In the genomic region with DNA sequence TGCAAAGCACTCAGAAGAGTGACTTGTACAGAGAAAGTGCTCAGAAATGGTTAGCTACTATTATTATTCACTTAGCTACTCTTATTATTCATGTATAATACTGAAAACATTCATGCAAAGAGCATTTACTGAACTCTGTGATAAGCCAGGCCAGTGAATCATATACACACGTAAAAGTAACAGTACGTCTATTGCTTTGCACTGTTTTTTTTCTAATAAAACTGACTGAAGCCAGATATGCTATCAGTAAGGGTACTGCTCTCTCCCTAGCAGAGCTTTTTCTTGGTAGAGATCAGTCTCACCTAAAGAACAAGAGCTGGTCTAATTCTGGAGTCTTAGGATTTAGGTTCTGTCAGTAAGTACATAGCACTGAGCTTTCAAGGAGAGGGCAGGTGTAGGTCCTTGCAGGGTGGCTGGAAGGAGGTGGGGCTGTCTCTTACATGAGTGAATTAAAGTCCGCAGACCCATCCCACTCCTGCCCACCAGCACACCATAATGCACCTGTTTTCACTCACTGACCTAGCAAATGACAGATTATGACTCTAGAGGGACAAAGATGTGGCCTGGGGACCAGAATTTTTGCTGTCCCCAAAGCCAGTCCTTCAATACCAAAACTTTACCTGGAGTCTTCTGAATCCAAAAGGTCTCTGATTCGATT, we compare ENCODE assay signal across 10 cellular contexts.
DNase-seq lines count a peak whose midpoint lies in the region; FAIRE-seq and TF ChIP-seq lines count a peak whose summit lies in the region.
"Had no signal": no experiment of that assay in that cellular context is flagged by ENCODE, and none has a peak within 500 bp of the region (broad histone marks: within the 10 kb centered on the region; RNA-seq: fewer than 3 reads in every experiment).

No MANE protein-coding gene starts in this region.

- 80% methylated on average over 4 of the region's 4 CpGs for WGBS in testis, 2 donors

- H4K20me1 ChIP-seq in keratinocyte (ENCODE audit: control insufficient read depth, extremely low read depth, insufficient read depth, low read length), result no peaks in the 10 kb centered on the region

- H3K27me3 ChIP-seq in keratinocyte (ENCODE audit: control insufficient read depth, extremely low read depth, insufficient read depth, low read length), result no peaks in the 10 kb centered on the region
- no peaks in the 10 kb centered on the region for H3K27me3 ChIP-seq in testis
- no peaks in the 10 kb centered on the region for H3K27me3 ChIP-seq in WERI-Rb-1 (ENCODE audit: insufficient read depth, low read depth, severe bottlenecking)

- peak; percentile 71 for DNase-seq in activated CD4-positive, alpha-beta T cell treated with anti-CD3 and anti-CD28 coated beads, Interleukin-2, amount 10 ng/mL, durations not matched to agents 24 days and 14 days
- no peak for DNase-seq in activated CD4-positive, alpha-beta T cell treated with anti-CD3 and anti-CD28 coated beads for 1 hour
- no peak for DNase-seq in keratinocyte (ENCODE audit: low read depth, low spot score)
- DNase-seq in testis, result no peak
- DNase-seq in WERI-Rb-1, result no peak
- no peak for DNase-seq in EL
- no peak for DNase-seq in activated CD4-positive, alpha-beta T cell treated with anti-CD3 and anti-CD28 coated beads for 4 hours
- DNase-seq: NCI-H748 treated with DMSO at 0.1 percent for 48 hours had no signal

- no peak for FAIRE-seq in keratinocyte (lab: Jason Lieb, UNC)

- intact Hi-C loops in activated CD4-positive, alpha-beta T cell treated with anti-CD3 and anti-CD28 coated beads, Interleukin-2, amount 10 ng/mL, durations not matched to agents 24 days and 14 days (cut with micrococcal nuclease), result loop anchor here (1.0 to 10.0 kb wide), 4 partner anchors 104 to 763 kb away; no protein-coding TSS in a partner anchor
- intact Hi-C loops in testis (cut with DNase I; ENCODE audit: low total_unique reads), result no loop called here

- H3K4me3 ChIP-seq in keratinocyte (ENCODE audit: control insufficient read depth in 2 of 3, extremely low read depth in 1 of 3, insufficient read depth in 2 of 3, low read depth in 1 of 3, low read length in 3 of 3) (no peak overlapping the region), testis (no peak overlapping the region), WERI-Rb-1 (ENCODE audit: low read depth, low read length) (no peak overlapping the region)

- H3K9me3 Mint-ChIP-seq in activated CD4-positive, alpha-beta T cell treated with anti-CD3 and anti-CD28 coated beads, Interleukin-2, amount 10 ng/mL, durations not matched to agents 24 days and 14 days, result peaks cover 3% of the 10 kb centered on the region

- H3K4me1 ChIP-seq in keratinocyte (ENCODE audit: control insufficient read depth, extremely low read depth, insufficient read depth, low read length) (peaks cover 86% of the 10 kb centered on the region), testis (peaks cover 34% of the 10 kb centered on the region)

- no peaks in the 10 kb centered on the region for H3K9me1 ChIP-seq in keratinocyte (ENCODE audit: control insufficient read depth, extremely low read depth, insufficient read depth, low read length)

- H3K9me3 ChIP-seq in keratinocyte (ENCODE audit: control insufficient read depth, low read depth, low read length) (no peaks in the 10 kb centered on the region), testis (no peaks in the 10 kb centered on the region), WERI-Rb-1 (ENCODE audit: severe bottlenecking) (no peaks in the 10 kb centered on the region)

- peaks cover 45% of the 10 kb centered on the region for H3K36me3 Mint-ChIP-seq in activated CD4-positive, alpha-beta T cell treated with anti-CD3 and anti-CD28 coated beads, Interleukin-2, amount 10 ng/mL, durations not matched to agents 24 days and 14 days (ENCODE audit: low read depth)

- no peak overlapping the region for H3K9ac ChIP-seq in keratinocyte (ENCODE audit: control insufficient read depth, extremely low read depth, insufficient read depth, low read length)
- H3K9ac ChIP-seq: parathyroid adenoma had no signal

- peaks cover 76% of the 10 kb centered on the region for H3K4me1 Mint-ChIP-seq in activated CD4-positive, alpha-beta T cell treated with anti-CD3 and anti-CD28 coated beads, Interleukin-2, amount 10 ng/mL, durations not matched to agents 24 days and 14 days

- no peak for TF ChIP-seq CTCF in VCaP (conservative IDR thresholded peaks at IDR 0.05)
- no peak for TF ChIP-seq CTCF in keratinocyte (optimal IDR thresholded peaks at IDR 0.05 in 1 of 3, IDR thresholded peaks at IDR 0.05 in 1 of 3, conservative IDR thresholded peaks at IDR 0.05 in 1 of 3; ENCODE audit: extremely low read depth in 1 of 3, insufficient read depth in 2 of 3, low read length in 3 of 3)
- no peak for TF ChIP-seq CTCF in testis (IDR thresholded peaks at IDR 0.05)
- TF ChIP-seq CTCF in WERI-Rb-1 (IDR thresholded peaks at IDR 0.05; ENCODE audit: low read depth, low read length), result no peak

- TF ChIP-seq POLR2A in testis (IDR thresholded peaks at IDR 0.05), result no peak

- H3K27ac ChIP-seq in VCaP (peak overlapping the region; percentile 61; the same call in 1 of the 2 replicates), keratinocyte (ENCODE audit: control insufficient read depth, insufficient read depth, low read length) (peak overlapping the region; percentile 93), testis (peak overlapping the region; percentile 96), WERI-Rb-1 (no peak overlapping the region)

- no peak overlapping the region for H2AFZ ChIP-seq in keratinocyte (ENCODE audit: control insufficient read depth, low read length)
- H2AFZ ChIP-seq: parathyroid adenoma had no signal

- H3K36me3 ChIP-seq in keratinocyte (ENCODE audit: control insufficient read depth in 2 of 2, extremely low read depth in 1 of 2, insufficient read depth in 2 of 2, low read length in 2 of 2), result peaks cover 3 to 4% of the 10 kb centered on the region in 2 experiments
- H3K36me3 ChIP-seq in testis (ENCODE audit: low read depth, missing control alignments), result no peaks in the 10 kb centered on the region
- no peaks in the 10 kb centered on the region for H3K36me3 ChIP-seq in WERI-Rb-1

- dilution Hi-C loops in keratinocyte (cut with MboI; ENCODE audit: extremely low pct_ligation_motif_present, low sequenced_read_pairs), result no loop called here

- peak overlapping the region; percentile 99 for H3K27ac Mint-ChIP-seq in activated CD4-positive, alpha-beta T cell treated with anti-CD3 and anti-CD28 coated beads, Interleukin-2, amount 10 ng/mL, durations not matched to agents 24 days and 14 days

- H3K27me3 Mint-ChIP-seq in activated CD4-positive, alpha-beta T cell treated with anti-CD3 and anti-CD28 coated beads, Interleukin-2, amount 10 ng/mL, durations not matched to agents 24 days and 14 days, result no peaks in the 10 kb centered on the region

- peak overlapping the region; percentile 96 for H3K4me2 ChIP-seq in keratinocyte (ENCODE audit: control insufficient read depth, extremely low read depth, insufficient read depth, low read depth, low read length)

- peaks cover 17% of the 10 kb centered on the region for H3K79me2 ChIP-seq in keratinocyte (ENCODE audit: control insufficient read depth, insufficient read depth, low read length)
- H3K79me2 ChIP-seq: parathyroid adenoma had no signal

- H3K4me3 Mint-ChIP-seq in activated CD4-positive, alpha-beta T cell treated with anti-CD3 and anti-CD28 coated beads, Interleukin-2, amount 10 ng/mL, durations not matched to agents 24 days and 14 days, result peak overlapping the region; percentile 97
